In the genomic region with DNA sequence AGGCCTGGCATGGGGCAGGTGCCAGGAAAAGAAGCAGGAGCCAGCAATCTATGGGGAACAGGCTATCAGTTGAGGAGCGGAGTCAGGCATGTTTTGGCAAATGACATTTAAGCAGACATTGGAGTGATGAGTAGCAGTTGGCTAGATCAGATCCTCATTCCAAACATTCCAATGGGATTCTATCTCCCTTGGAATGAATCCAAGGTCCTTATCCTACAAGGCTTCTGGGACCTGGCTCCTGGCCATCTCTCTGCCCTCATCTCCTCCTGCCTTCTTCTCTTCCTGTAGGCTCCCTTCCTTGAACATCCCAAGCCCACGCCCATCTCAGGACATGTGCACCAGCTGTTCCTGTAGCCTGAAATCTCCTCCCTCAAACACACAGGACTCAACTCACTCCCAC, we compare ENCODE assay signal across 15 cellular contexts.
A peak's percentile ranks its signal among the peaks of the same experiment; 100 is the strongest.
DNase-seq lines count a peak whose midpoint lies in the region; ATAC-seq, FAIRE-seq and TF ChIP-seq lines count a peak whose summit lies in the region.
"Had no signal": no experiment of that assay in that cellular context is flagged by ENCODE, and none has a peak within 500 bp of the region (broad histone marks: within the 10 kb centered on the region; RNA-seq: fewer than 3 reads in every experiment).

No MANE protein-coding gene starts in this region.

- peaks cover 23% of the 10 kb centered on the region for H3K27me3 Mint-ChIP-seq in astrocyte (ENCODE audit: low read depth, unreplicated experiment)
- H3K27me3 Mint-ChIP-seq in CD8-positive, alpha-beta memory T cell, result peaks cover 12 to 35% of the 10 kb centered on the region in 2 donors

- H3K27ac ChIP-seq in astrocyte (ENCODE audit: low read depth, low read length), result no peak overlapping the region
- H3K27ac ChIP-seq in CD8-positive, alpha-beta memory T cell (ENCODE audit: low read depth, low read length), result no peak overlapping the region
- H3K27ac ChIP-seq: parathyroid adenoma, Peyer's patch had no signal

- peaks cover 5% of the 10 kb centered on the region for H3K9me3 Mint-ChIP-seq in astrocyte (ENCODE audit: unreplicated experiment)
- no peaks in the 10 kb centered on the region for H3K9me3 Mint-ChIP-seq in CD8-positive, alpha-beta memory T cell
- H3K9me3 Mint-ChIP-seq: T-helper 1 cell treated with Interleukin-12 subunit alpha and Interleukin-12 subunit beta and Interleukin-4 antibody, amounts not matched to agents 30 μg/mL and 1 μg/mL, for 36 hours had no signal

- H3K79me2 ChIP-seq in astrocyte (ENCODE audit: insufficient read depth, low read length), result no peaks in the 10 kb centered on the region
- H3K79me2 ChIP-seq: parathyroid adenoma had no signal

- no peaks in the 10 kb centered on the region for H3K4me1 ChIP-seq in astrocyte (ENCODE audit: insufficient read depth, low read length)
- H3K4me1 ChIP-seq in CD8-positive, alpha-beta memory T cell (ENCODE audit: insufficient read depth, low read length), result no peaks in the 10 kb centered on the region
- H3K4me1 ChIP-seq: parathyroid adenoma, Peyer's patch had no signal

- no peak overlapping the region for H3K9ac ChIP-seq in astrocyte (ENCODE audit: low read length)
- H3K9ac ChIP-seq: parathyroid adenoma had no signal

- H3K27me3 ChIP-seq in astrocyte (ENCODE audit: insufficient read depth, low read length), result no peaks in the 10 kb centered on the region
- H3K27me3 ChIP-seq in CD8-positive, alpha-beta memory T cell (ENCODE audit: insufficient read depth, low read length, poor library complexity, severe bottlenecking), result peaks cover 4% of the 10 kb centered on the region
- H3K27me3 ChIP-seq: Peyer's patch had no signal

- H3K36me3 Mint-ChIP-seq in astrocyte (ENCODE audit: low read depth, unreplicated experiment), result no peaks in the 10 kb centered on the region
- no peaks in the 10 kb centered on the region for H3K36me3 Mint-ChIP-seq in CD8-positive, alpha-beta memory T cell
- H3K36me3 Mint-ChIP-seq: stimulated activated naive B cell treated with anti-CD40 and anti-IgM and Interleukin-4, amounts not matched to agents 10 μg/mL and 1 μg/mL and 100 μg/mL, for 72 hours had no signal

- CTCF ChIA-PET in CD8-positive, alpha-beta memory T cell (lab: Charles Lee), result no interaction called here

- H3K4me1 Mint-ChIP-seq in astrocyte (ENCODE audit: low read depth, unreplicated experiment), result peaks cover 47% of the 10 kb centered on the region
- H3K4me1 Mint-ChIP-seq in CD8-positive, alpha-beta memory T cell, result peaks cover 0 to 3% (median 3%) of the 10 kb centered on the region in 3 donors

- H3K4me3 Mint-ChIP-seq in astrocyte (ENCODE audit: unreplicated experiment), result no peak overlapping the region
- H3K4me3 Mint-ChIP-seq in CD8-positive, alpha-beta memory T cell, result no peak overlapping the region
- H3K4me3 Mint-ChIP-seq: stimulated activated naive B cell treated with anti-CD40 and anti-IgM and Interleukin-4, amounts not matched to agents 10 μg/mL and 1 μg/mL and 100 μg/mL, for 72 hours; T-helper 1 cell treated with Interleukin-12 subunit alpha and Interleukin-12 subunit beta and Interleukin-4 antibody, amounts not matched to agents 30 μg/mL and 1 μg/mL, for 36 hours had no signal

- TF ChIP-seq CTCF in astrocyte (IDR thresholded peaks at IDR 0.05; ENCODE audit: insufficient read depth, low read depth, low read length), result no peak

- H3K4me3 ChIP-seq in astrocyte (ENCODE audit: insufficient read depth, low read depth, low read length), result no peak overlapping the region
- no peak overlapping the region for H3K4me3 ChIP-seq in CD8-positive, alpha-beta memory T cell (ENCODE audit: low read length)
- H3K4me3 ChIP-seq: Peyer's patch had no signal

- H4K20me1 ChIP-seq in astrocyte (ENCODE audit: insufficient read depth, low read length), result no peaks in the 10 kb centered on the region

- DNase-seq in EH (ENCODE audit: low read depth) (peak; percentile 2), NCI-H2171 (lab: John Stamatoyannopoulos, UW) (peak; percentile 67), astrocyte (ENCODE audit: low read depth) (no peak), kidney tubule cell (ENCODE audit: low spot score) (peak; percentile 87), T1000 (lab: John Stamatoyannopoulos, UW) (no peak)
- DNase-seq in CD8-positive, alpha-beta memory T cell, result no peak
- DNase-seq: activated naive CD4-positive, alpha-beta T cell treated with Interleukin-2 at 50 U/mL for 16 hours; NCI-H1694; Peyer's patch; stimulated activated naive B cell treated with anti-CD40 and anti-IgM and Interleukin-4, amounts not matched to agents 10 μg/mL and 1 μg/mL and 100 μg/mL, for 72 hours had no signal

- peak overlapping the region; percentile 99 for H3K27ac Mint-ChIP-seq in astrocyte (ENCODE audit: unreplicated experiment)
- H3K27ac Mint-ChIP-seq in CD8-positive, alpha-beta memory T cell, result no peak overlapping the region
- H3K27ac Mint-ChIP-seq: stimulated activated naive B cell treated with anti-CD40 and anti-IgM and Interleukin-4, amounts not matched to agents 10 μg/mL and 1 μg/mL and 100 μg/mL, for 72 hours; T-helper 1 cell treated with Interleukin-12 subunit alpha and Interleukin-12 subunit beta and Interleukin-4 antibody, amounts not matched to agents 30 μg/mL and 1 μg/mL, for 36 hours had no signal

- H3K9me3 ChIP-seq in astrocyte (ENCODE audit: insufficient read depth, low read depth, low read length), result peaks cover 12% of the 10 kb centered on the region
- no peaks in the 10 kb centered on the region for H3K9me3 ChIP-seq in CD8-positive, alpha-beta memory T cell (ENCODE audit: low read length)
- H3K9me3 ChIP-seq: Peyer's patch had no signal

- ATAC-seq in HG03108 (IDR thresholded peaks at IDR 0.05; ENCODE audit: unreplicated experiment) (no peak), GM19467 (IDR thresholded peaks at IDR 0.05; ENCODE audit: unreplicated experiment) (no peak)
- ATAC-seq: activated CD4-positive, CD25-positive, alpha-beta regulatory T cell treated with anti-CD3 and anti-CD28 coated beads, Interleukin-2, amount 50 U/mL, for 24 hours; stimulated activated naive B cell treated with anti-CD40 and anti-IgM and Interleukin-4, amounts not matched to agents 10 μg/mL and 1 μg/mL and 100 μg/mL, for 72 hours had no signal

- no peak overlapping the region for H2AFZ ChIP-seq in astrocyte (ENCODE audit: low read depth, low read length)
- H2AFZ ChIP-seq: parathyroid adenoma had no signal

- FAIRE-seq in astrocyte (lab: Jason Lieb, UNC), result peak; percentile 41

- H3K4me2 ChIP-seq in astrocyte (ENCODE audit: low read length), result no peak overlapping the region

- no peaks in the 10 kb centered on the region for H3K36me3 ChIP-seq in astrocyte (ENCODE audit: insufficient read depth, low read length)
- H3K36me3 ChIP-seq in CD8-positive, alpha-beta memory T cell (ENCODE audit: insufficient read depth, low read length), result no peaks in the 10 kb centered on the region
- H3K36me3 ChIP-seq: Peyer's patch had no signal

- POLR2A ChIA-PET in CD8-positive, alpha-beta memory T cell (lab: Charles Lee), result no interaction called here

Comparison
In these comparisons a context has a peak if more than half of its experiments do, and no peak if none do; other contexts are left out.
1. DNase-seq: peak in EH (single experiment), NCI-H2171 (single experiment) and kidney tubule cell (single experiment); none in astrocyte (single experiment), CD8-positive, alpha-beta memory T cell (0 of 5) and T1000 (single experiment).